ENCODE assay signal across 8 cellular contexts in the genomic region with DNA sequence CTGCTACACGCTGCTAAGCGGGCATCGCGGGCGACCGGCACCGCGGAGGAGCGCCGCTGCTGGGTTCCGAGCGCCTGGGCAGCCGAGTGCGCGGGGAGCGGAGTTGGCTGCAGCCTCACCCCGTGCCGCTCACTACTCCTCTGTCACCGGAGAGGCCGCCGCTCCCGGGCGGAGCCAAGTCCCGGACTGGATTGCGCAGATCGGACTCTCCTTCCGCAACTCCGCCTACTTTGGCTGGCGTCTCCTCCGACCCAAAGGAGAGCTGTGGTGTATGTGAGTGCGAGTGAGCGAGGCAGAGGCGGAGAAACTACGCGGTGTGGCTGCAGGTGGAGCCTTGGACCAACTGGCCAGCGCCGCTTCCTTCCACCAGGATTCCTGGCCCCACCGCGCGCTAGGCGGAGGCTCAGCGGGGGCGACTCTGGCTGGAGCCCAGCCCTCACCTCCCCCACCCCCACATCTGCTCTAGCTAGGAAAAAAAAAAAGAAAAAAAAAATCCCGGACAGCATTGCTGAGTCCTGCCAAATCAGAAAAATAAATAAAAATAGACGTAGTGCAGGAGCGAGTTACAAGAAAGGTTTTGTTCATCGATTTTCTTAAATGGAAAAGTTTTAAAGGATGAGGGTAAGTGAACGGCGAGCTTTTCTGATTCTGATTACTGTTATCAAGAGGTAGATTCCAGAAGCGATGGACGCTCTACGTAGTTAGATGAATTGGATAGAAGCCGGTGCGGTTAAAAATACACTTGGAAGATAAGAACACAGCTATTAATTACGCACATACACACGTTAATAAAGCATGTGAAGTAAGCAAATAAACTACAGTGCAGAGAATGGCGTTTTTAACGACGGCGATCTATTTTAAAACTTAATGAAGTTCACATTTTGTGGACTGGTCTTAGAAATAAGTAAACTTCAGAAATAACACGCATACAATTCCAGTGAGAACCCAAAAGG. TPM values are rescaled to one million over a fixed set of nuclear protein-coding genes. Genes with fewer than 3 reads are reported as not detected.
DNase-seq lines count a peak whose midpoint lies in the region; ATAC-seq and FAIRE-seq lines count a peak whose summit lies in the region.

TSS of gene SEMA6A (minus strand) at position 142 of the 953 bp plus-strand sequence. CDS start 69,879 bp downstream, outside the sequence.

- H3K9me3 Mint-ChIP-seq in CD4-positive, alpha-beta memory T cell: peaks cover 0 to 2% (median 0%) of the 10 kb centered on the region in 8 donors
- H3K9me3 Mint-ChIP-seq in activated T-cell treated with anti-CD3 and anti-CD28 coated beads, Interleukin-2, amount 50 U/mL, for 72 hours: no peaks in the 10 kb centered on the region
- peaks cover 0 to 11% (median 0%) of the 10 kb centered on the region in 11 donors for H3K9me3 Mint-ChIP-seq in naive thymus-derived CD4-positive, alpha-beta T cell

- peak within 1 kb of the TSS; percentile 63 to 86 (median 80) for H3K4me3 Mint-ChIP-seq in CD4-positive, alpha-beta memory T cell
- H3K4me3 Mint-ChIP-seq in activated T-cell treated with anti-CD3 and anti-CD28 coated beads, Interleukin-2, amount 50 U/mL, for 72 hours: peak within 1 kb of the TSS; percentile 76 to 98
- peak within 1 kb of the TSS; percentile 71 to 86 (median 78) for H3K4me3 Mint-ChIP-seq in naive thymus-derived CD4-positive, alpha-beta T cell

- peaks cover 39 to 42% of the 10 kb centered on the region in 2 donors for H3K27me3 Mint-ChIP-seq in CD4-positive, alpha-beta memory T cell
- H3K27me3 Mint-ChIP-seq in activated T-cell treated with anti-CD3 and anti-CD28 coated beads, Interleukin-2, amount 50 U/mL, for 72 hours (ENCODE audit: low read depth): peaks cover 78% of the 10 kb centered on the region
- peaks cover 61 to 89% (median 69%) of the 10 kb centered on the region in 5 donors for H3K27me3 Mint-ChIP-seq in naive thymus-derived CD4-positive, alpha-beta T cell

- H3K27me3 ChIP-seq in CD4-positive, alpha-beta memory T cell (ENCODE audit: insufficient read depth, low read length): peaks cover 21% of the 10 kb centered on the region
- H3K27me3 ChIP-seq in naive thymus-derived CD4-positive, alpha-beta T cell (ENCODE audit: control insufficient read depth in 2 of 2, insufficient read depth in 2 of 2, low read length in 2 of 2): peaks cover 0 to 12% of the 10 kb centered on the region in 2 donors

- H3K36me3 ChIP-seq in CD4-positive, alpha-beta memory T cell (ENCODE audit: insufficient read depth, low read length): no peaks in the 10 kb centered on the region
- no peaks in the 10 kb centered on the region for H3K36me3 ChIP-seq in naive thymus-derived CD4-positive, alpha-beta T cell (ENCODE audit: control insufficient read depth in 2 of 3, insufficient read depth in 3 of 3, low read length in 3 of 3)

- POLR2A ChIA-PET in CD4-positive, alpha-beta memory T cell (lab: Charles Lee; ENCODE audit: partially characterized antibody): no interaction called here
- POLR2A ChIA-PET in naive thymus-derived CD4-positive, alpha-beta T cell (lab: Charles Lee): no interaction called here

- peak; percentile 97 for FAIRE-seq in GM19239 (lab: Jason Lieb, UNC)

- H3K36me3 Mint-ChIP-seq in CD4-positive, alpha-beta memory T cell: no peaks in the 10 kb centered on the region
- H3K36me3 Mint-ChIP-seq in activated T-cell treated with anti-CD3 and anti-CD28 coated beads, Interleukin-2, amount 50 U/mL, for 72 hours (ENCODE audit: insufficient read depth in 2 of 2): peaks cover 2 to 5% of the 10 kb centered on the region in 2 donors
- H3K36me3 Mint-ChIP-seq in naive thymus-derived CD4-positive, alpha-beta T cell: no peaks in the 10 kb centered on the region

- CTCF ChIA-PET in CD4-positive, alpha-beta memory T cell (lab: Charles Lee; ENCODE audit: partially characterized antibody): no interaction called here
- CTCF ChIA-PET in naive thymus-derived CD4-positive, alpha-beta T cell (lab: Charles Lee): no interaction called here

- intact Hi-C loops in CD4-positive, alpha-beta memory T cell (cut with micrococcal nuclease): no loop called here
- intact Hi-C loops in naive thymus-derived CD4-positive, alpha-beta T cell (cut with micrococcal nuclease): loop anchor here in 1 of 2 donors (10.0 kb wide), 1 partner anchor 610 kb away; the partner anchor contains the start of gene LVRN

- H3K4me1 Mint-ChIP-seq in CD4-positive, alpha-beta memory T cell: peaks cover 0 to 19% (median 15%) of the 10 kb centered on the region in 4 donors
- H3K4me1 Mint-ChIP-seq in activated T-cell treated with anti-CD3 and anti-CD28 coated beads, Interleukin-2, amount 50 U/mL, for 72 hours (ENCODE audit: low read depth): peaks cover 32% of the 10 kb centered on the region
- peaks cover 15 to 31% (median 22%) of the 10 kb centered on the region in 7 donors for H3K4me1 Mint-ChIP-seq in naive thymus-derived CD4-positive, alpha-beta T cell

- H3K27ac ChIP-seq in CD4-positive, alpha-beta memory T cell (ENCODE audit: low read depth, low read length): no peak within 1 kb of the TSS
- no peak within 1 kb of the TSS for H3K27ac ChIP-seq in naive thymus-derived CD4-positive, alpha-beta T cell (ENCODE audit: low read depth, low read length)
- peak within 1 kb of the TSS; percentile 84 for H3K27ac ChIP-seq in substantia nigra (ENCODE audit: low read depth, low read length, poor library complexity, severe bottlenecking)

- no peaks in the 10 kb centered on the region for H3K9me3 ChIP-seq in CD4-positive, alpha-beta memory T cell (ENCODE audit: control insufficient read depth in 1 of 2, low read length in 2 of 2)
- H3K9me3 ChIP-seq in naive thymus-derived CD4-positive, alpha-beta T cell (ENCODE audit: control insufficient read depth in 2 of 3, low read length in 3 of 3): no peaks in the 10 kb centered on the region

- DNase-seq in CD4-positive, alpha-beta memory T cell: peak in 2 of 5 donors; percentile 1 to 13
- DNase-seq in GM19239 (ENCODE audit: insufficient read length, low spot score): peak; percentile 57
- DNase-seq in NCI-H510A treated with DMSO at 0.1 percent for 48 hours (lab: John Stamatoyannopoulos, UW): peak; percentile 66
- DNase-seq in activated T-cell treated with anti-CD3 and anti-CD28 coated beads, Interleukin-2, amount 50 U/mL, for 72 hours: peak; percentile 76 to 82
- peak; percentile 59 for DNase-seq in fibroblast of the conjunctiva (ENCODE audit: low read depth)
- peak in 2 of 9 donors; percentile 5 to 72 for DNase-seq in naive thymus-derived CD4-positive, alpha-beta T cell
- DNase-seq in substantia nigra (lab: John Stamatoyannopoulos, UW): peak; percentile 47 to 94 (median 87)

- H3K27ac Mint-ChIP-seq in CD4-positive, alpha-beta memory T cell: no peak within 1 kb of the TSS
- H3K27ac Mint-ChIP-seq in activated T-cell treated with anti-CD3 and anti-CD28 coated beads, Interleukin-2, amount 50 U/mL, for 72 hours: peak within 1 kb of the TSS; percentile 81
- peak within 1 kb of the TSS in 1 of 9 donors; percentile 79 for H3K27ac Mint-ChIP-seq in naive thymus-derived CD4-positive, alpha-beta T cell

- peak; percentile 57 for ATAC-seq in HG03354 (IDR thresholded peaks at IDR 0.05; ENCODE audit: poor library complexity, severe bottlenecking, unreplicated experiment)
- peak; percentile 77 to 78 for ATAC-seq in activated T-cell treated with anti-CD3 and anti-CD28 coated beads, Interleukin-2, amount 50 U/mL, for 72 hours (replicated peaks in 1 of 2)
- peak; percentile 55 for ATAC-seq in naive thymus-derived CD4-positive, alpha-beta T cell

- H3K4me3 ChIP-seq in CD4-positive, alpha-beta memory T cell (ENCODE audit: low read length in 2 of 2): no peak within 1 kb of the TSS
- H3K4me3 ChIP-seq in naive thymus-derived CD4-positive, alpha-beta T cell (ENCODE audit: low read length): no peak within 1 kb of the TSS

- H3K4me1 ChIP-seq in CD4-positive, alpha-beta memory T cell (ENCODE audit: insufficient read depth, low read length): peaks cover 13% of the 10 kb centered on the region
- peaks cover 0 to 8% of the 10 kb centered on the region in 2 donors for H3K4me1 ChIP-seq in naive thymus-derived CD4-positive, alpha-beta T cell (ENCODE audit: control insufficient read depth in 2 of 2, insufficient read depth in 2 of 2, low read length in 2 of 2)

RNA-seq across cellular contexts. Expression of gene SEMA6A, which starts in this region (rescaled TPM):
- total RNA-seq in CD4-positive, alpha-beta memory T cell: not detected
- polyA plus RNA-seq in CD4-positive, alpha-beta memory T cell: 1 to 10 TPM in 1 of 2 donors, under 1 TPM in 1; 0.20 to 1.2 TPM
- under 1 TPM; 0.23 to 0.50 TPM for total RNA-seq in activated T-cell treated with anti-CD3 and anti-CD28 coated beads, Interleukin-2, amount 50 U/mL, for 72 hours
- total RNA-seq in naive thymus-derived CD4-positive, alpha-beta T cell: not detected
- polyA plus RNA-seq in naive thymus-derived CD4-positive, alpha-beta T cell: 1 to 10 TPM in 1 of 2 donors, under 1 TPM in 1; 0.87 to 1.5 TPM

Comparison
In these comparisons a context has a peak if more than half of its experiments do, and no peak if none do; other contexts are left out.
1. Peak in DNase-seq and ATAC-seq in activated T-cell treated with anti-CD3 and anti-CD28 coated beads, Interleukin-2, amount 50 U/mL, for 72 hours; RNA of the gene not detected or under 1 TPM.